Comparison of ENCODE assay signal across 15 cellular contexts in genomic region chr5:92424785-92425426, GRCh38.
DNase-seq lines count a peak whose midpoint lies in the region; ATAC-seq and TF ChIP-seq lines count a peak whose summit lies in the region.
"Had no signal": no experiment of that assay in that cellular context is flagged by ENCODE, and none has a peak within 500 bp of the region (broad histone marks: within the 10 kb centered on the region; RNA-seq: fewer than 3 reads in every experiment).

No MANE protein-coding gene starts in this region.

- peaks cover 30% of the 10 kb centered on the region for H3K9me3 ChIP-seq in PC-3 (ENCODE audit: low read length)

- no peaks in the 10 kb centered on the region for H3F3A ChIP-seq in PC-3 (ENCODE audit: low read length, unreplicated experiment)

- peak overlapping the region; percentile 50 for H3K9ac ChIP-seq in PC-3 (ENCODE audit: low read length)

- H3K79me2 ChIP-seq in PC-3 (ENCODE audit: low read length): no peaks in the 10 kb centered on the region

- POLR2A ChIA-PET in PC-3 (lab: Charles Lee; ENCODE audit: unreplicated experiment): interaction anchor here (0.6 kb wide), 1 partner anchor 783 kb away, joined by 7 read pairs; no protein-coding TSS in a partner anchor

- no peaks in the 10 kb centered on the region for H4K20me1 ChIP-seq in PC-3 (ENCODE audit: low read length)

- no TSS peak for BruUV-seq in PC-3 (replicated peaks; lab: Mats Ljungman, UMichigan)

- H2AFZ ChIP-seq in PC-3 (ENCODE audit: low read length): no peak overlapping the region

- intact Hi-C loops in PC-3 (cut with micrococcal nuclease): loop anchor here (2.0 to 5.0 kb wide), 2 partner anchors 118 to 128 kb away; no protein-coding TSS in a partner anchor

- H3K4me1 ChIP-seq in PC-3 (ENCODE audit: insufficient read depth, low read length): no peaks in the 10 kb centered on the region; the same call in 1 of the 2 replicates
- H3K4me1 ChIP-seq: Caco-2 had no signal

- DNase-seq in COLO829 (ENCODE audit: low spot score) (peak; percentile 0), PC-3 (peak; percentile 60), NCI-H446 (lab: John Stamatoyannopoulos, UW) (no peak), NCI-H1092 (lab: John Stamatoyannopoulos, UW) (no peak), NCI-H226 (no peak)
- DNase-seq: Caco-2; CD8-positive, alpha-beta T cell; DMS79 treated with DMSO at 0.1 percent for 48 hours; EL; GOT3; H9; KG1 had no signal

- no peaks in the 10 kb centered on the region for H3K9me2 ChIP-seq in PC-3 (replicated peaks; ENCODE audit: low read length)

- H3K27ac ChIP-seq in PC-3 (ENCODE audit: low read length): peak overlapping the region; percentile 95

- no peaks in the 10 kb centered on the region for H3K27me3 ChIP-seq in PC-3 (ENCODE audit: low read length)

- H3K36me3 ChIP-seq in PC-3 (ENCODE audit: low read depth, low read length): peaks cover 16% of the 10 kb centered on the region; the same call in 1 of the 2 replicates

- no peak for TF ChIP-seq CTCF in PC-3 (conservative IDR thresholded peaks at IDR 0.05; ENCODE audit: low read depth, low read length)

- CTCF ChIA-PET in PC-3 (lab: Charles Lee): no interaction called here

- no peak overlapping the region for H3K4me3 ChIP-seq in PC-3 (ENCODE audit: low read length)

- H3K4me2 ChIP-seq in PC-3 (ENCODE audit: low read length): no peak overlapping the region

- ATAC-seq in GM18868 (IDR thresholded peaks at IDR 0.05; ENCODE audit: unreplicated experiment) (peak; percentile 52), HG03432 (IDR thresholded peaks at IDR 0.05; ENCODE audit: unreplicated experiment) (peak; percentile 57), PC-3 (peak; percentile 92), HG03469 (IDR thresholded peaks at IDR 0.05; ENCODE audit: unreplicated experiment) (no peak)
- ATAC-seq: CD8-positive, alpha-beta T cell had no signal

Comparison
In these comparisons a context has a peak if more than half of its experiments do, and no peak if none do; other contexts are left out.
1. DNase-seq: peak in COLO829 (single experiment) and PC-3 (single experiment); none in NCI-H446 (0 of 2), NCI-H1092 (single experiment) and NCI-H226 (single experiment).